ENCODE assay signal across 26 cellular contexts in the genomic region with DNA sequence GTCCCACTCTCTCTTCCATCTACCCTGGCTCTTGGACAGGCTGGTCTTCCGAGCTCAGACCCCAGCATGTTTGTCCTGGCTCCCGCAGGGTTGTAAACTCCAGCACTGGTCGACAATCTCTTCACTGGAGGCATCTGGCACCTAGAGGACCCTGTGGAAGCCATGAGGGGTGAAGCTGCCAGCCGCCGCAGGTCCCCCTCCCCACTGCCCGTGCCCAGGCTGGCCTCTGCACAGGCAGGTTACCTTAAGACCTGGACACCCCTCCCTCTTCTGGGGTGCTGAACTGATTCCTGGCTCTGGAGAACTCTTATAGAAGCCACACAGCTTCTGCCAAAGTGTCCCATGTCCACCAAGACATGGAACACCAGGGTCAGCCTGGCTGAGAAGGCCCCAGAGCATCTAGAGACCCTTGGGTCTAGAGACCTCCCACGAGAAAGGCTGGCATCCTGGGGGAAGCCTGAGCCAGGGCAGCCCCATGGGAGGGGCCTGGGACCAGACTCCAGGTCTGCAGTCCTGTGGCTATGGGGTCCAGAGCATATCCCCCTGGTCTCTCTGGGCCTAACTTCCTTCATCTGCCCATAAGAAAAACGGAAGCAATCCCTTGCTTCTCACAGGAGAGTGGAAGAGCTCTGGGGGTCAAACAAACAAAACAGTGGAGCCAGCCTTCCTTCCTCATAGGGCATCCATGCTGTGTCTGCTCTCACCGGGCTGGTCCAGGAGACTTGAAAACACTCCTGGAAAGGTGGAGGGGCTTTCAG. TPM values are rescaled to one million over a fixed set of nuclear protein-coding genes. Genes with fewer than 3 reads are reported as not detected.
"Had no signal": no experiment of that assay in that cellular context is flagged by ENCODE, and none has a peak within 500 bp of the region (broad histone marks: within the 10 kb centered on the region; RNA-seq: fewer than 3 reads in every experiment).

No MANE protein-coding gene starts in this region.

- H3K9me3 ChIP-seq: heart right ventricle, right lobe of liver, testis had no signal

- ATAC-seq: activated CD8-positive, alpha-beta T cell treated with anti-CD3 and anti-CD28 coated beads, Interleukin-2, amount 10 ng/mL, durations not matched to agents 7 days and 5 days; activated naive CD8-positive, alpha-beta T cell treated with anti-CD3 and anti-CD28 coated beads, Interleukin-2, amount 50 U/mL, for 24 hours; left colon; stimulated activated naive B cell treated with anti-CD40 and anti-IgM and Interleukin-4, amounts not matched to agents 10 μg/mL and 1 μg/mL and 100 μg/mL, for 72 hours had no signal

- DNase-seq: activated CD4-positive, alpha-beta T cell treated with anti-CD3 and anti-CD28 coated beads, Interleukin-2, amount 10 ng/mL, durations not matched to agents 7 days and 5 days; activated CD4-positive, CD25-positive, alpha-beta regulatory T cell treated with anti-CD3 and anti-CD28 coated beads, Interleukin-2, amount 50 U/mL, for 72 hours; activated CD8-positive, alpha-beta T cell treated with anti-CD3 and anti-CD28 coated beads, Interleukin-2, amount 10 ng/mL, durations not matched to agents 7 days and 5 days; activated gamma-delta T cell; activated naive CD4-positive, alpha-beta T cell treated with anti-CD3 and anti-CD28 coated beads, Interleukin-2, amount 50 U/mL, for 16 hours; activated naive CD8-positive, alpha-beta T cell treated with anti-CD3 and anti-CD28 coated beads, Interleukin-2, amount 50 U/mL, for 24 hours; foreskin fibroblast; heart right ventricle; left colon; mesenchymal stem cell; naive B cell; occipital lobe; right lobe of liver; stimulated activated CD4-positive, alpha-beta T cell treated with anti-CD3 and anti-CD28 coated beads, Interleukin-15, amount 100 ng/mL, for 24 hours; stimulated activated naive B cell treated with anti-CD40 and anti-IgM and Interleukin-4, amounts not matched to agents 10 μg/mL and 1 μg/mL and 100 μg/mL, for 72 hours; testis had no signal

- H3K4me3 ChIP-seq: cardiac muscle cell, heart right ventricle, right lobe of liver, skin epidermis, testis had no signal

- H3K36me3 ChIP-seq: cardiac muscle cell, heart right ventricle, right lobe of liver had no signal

- H3K27me3 ChIP-seq: cardiac muscle cell, right lobe of liver, testis had no signal

- H3K27ac ChIP-seq: cardiac muscle cell, right lobe of liver, testis, VCaP had no signal

- H3K4me1 ChIP-seq: right lobe of liver had no signal

- FAIRE-seq: endometrium had no signal

RNA-seq across cellular contexts. Expression of a gene that starts 30.6 kb away (rescaled TPM):
- total RNA-seq: activated CD4-positive, alpha-beta T cell treated with anti-CD3 and anti-CD28 coated beads, Interleukin-2, amount 10 ng/mL, durations not matched to agents 7 days and 5 days; activated CD8-positive, alpha-beta T cell treated with anti-CD3 and anti-CD28 coated beads, Interleukin-2, amount 10 ng/mL, durations not matched to agents 7 days and 5 days; activated T-helper 1 cell treated with anti-CD3 and anti-CD28 coated beads, Interleukin-12 subunit alpha, Interleukin-12 subunit beta, Interleukin-2, Interleukin-4 antibody, amounts not matched to agents 30 ng/mL and 10 ng/mL and 1 ng/mL, durations not matched to agents 14 hours and 24 hours and 36 hours; epithelial cell of proximal tubule; fibroblast of lung; left colon; mucosa of gallbladder; right lobe of liver; T-helper 2 cell treated with Interferon-gamma antibody and Interleukin-4, amounts not matched to agents 100 ng/mL and 5 ng/mL, for 36 hours; urinary bladder had no signal
- polyA plus RNA-seq: fibroblast of lung had no signal
